Comparison of ENCODE assay signal across 16 cellular contexts in genomic region chr2:72094701-72095100, GRCh38. TPM values are rescaled to one million over a fixed set of nuclear protein-coding genes. Genes with fewer than 3 reads are reported as not detected.
DNase-seq lines count a peak whose midpoint lies in the region; ATAC-seq and TF ChIP-seq lines count a peak whose summit lies in the region.
"Had no signal": no experiment of that assay in that cellular context is flagged by ENCODE, and none has a peak within 500 bp of the region (broad histone marks: within the 10 kb centered on the region; RNA-seq: fewer than 3 reads in every experiment).

No MANE protein-coding gene starts in this region.

- no peak overlapping the region for H3K9ac ChIP-seq in Karpas-422 (ENCODE audit: low read length)
- H3K9ac ChIP-seq: BLaER1 had no signal

- H3K27me3 ChIP-seq in right atrium auricular region: no peaks in the 10 kb centered on the region
- no peaks in the 10 kb centered on the region for H3K27me3 ChIP-seq in upper lobe of right lung
- H3K27me3 ChIP-seq in Karpas-422 (ENCODE audit: low read length): no peaks in the 10 kb centered on the region; the same call in 1 of the 2 replicates
- H3K27me3 ChIP-seq: BLaER1 had no signal

- peak; percentile 21 for DNase-seq in right atrium auricular region (ENCODE audit: low spot score)
- no peak for DNase-seq in left ventricle myocardium superior
- peak; percentile 43 for DNase-seq in mesenteric fat pad (ENCODE audit: low spot score)
- DNase-seq in upper lobe of right lung: peak; percentile 18
- DNase-seq in D341Med (ENCODE audit: low spot score): no peak
- no peak for DNase-seq in sciatic nerve (ENCODE audit: low spot score)
- DNase-seq in Karpas-422: no peak
- DNase-seq: 8988T; AML-193; CD8-positive, alpha-beta memory T cell; HCEC 1CT; HFFc6 had no signal

- H3K9me2 ChIP-seq in Karpas-422 (replicated peaks; ENCODE audit: insufficient read depth, low read length): no peaks in the 10 kb centered on the region

- H3K9me3 ChIP-seq in right atrium auricular region (no peaks in the 10 kb centered on the region), upper lobe of right lung (no peaks in the 10 kb centered on the region), Karpas-422 (ENCODE audit: low read length) (no peaks in the 10 kb centered on the region)
- H3K9me3 ChIP-seq: BLaER1 had no signal

- H3K4me1 ChIP-seq in right atrium auricular region: no peaks in the 10 kb centered on the region
- no peaks in the 10 kb centered on the region for H3K4me1 ChIP-seq in upper lobe of right lung
- no peaks in the 10 kb centered on the region for H3K4me1 ChIP-seq in Karpas-422 (ENCODE audit: low read length)
- H3K4me1 ChIP-seq: BLaER1 had no signal

- H3K27ac ChIP-seq in right atrium auricular region (no peak overlapping the region), upper lobe of right lung (no peak overlapping the region), Karpas-422 (ENCODE audit: low read length) (no peak overlapping the region)
- H3K27ac ChIP-seq: BLaER1 had no signal

- H3K4me2 ChIP-seq in Karpas-422 (ENCODE audit: low read depth, low read length, poor library complexity, severe bottlenecking): no peak overlapping the region
- H3K4me2 ChIP-seq: BLaER1 had no signal

- H3K4me3 ChIP-seq in right atrium auricular region (no peak overlapping the region), upper lobe of right lung (no peak overlapping the region), Karpas-422 (ENCODE audit: low read length) (no peak overlapping the region)
- H3K4me3 ChIP-seq: BLaER1, GM12878 had no signal

- intact Hi-C loops in left ventricle myocardium superior (cut with micrococcal nuclease) (no loop called here), upper lobe of right lung (cut with DNase I) (no loop called here), sciatic nerve (cut with DNase I) (no loop called here)

- ATAC-seq in left ventricle myocardium superior (no peak), upper lobe of right lung (no peak), sciatic nerve (no peak)
- ATAC-seq: GM12878, HepG2 had no signal

- no peaks in the 10 kb centered on the region for H3K36me3 ChIP-seq in right atrium auricular region
- H3K36me3 ChIP-seq in upper lobe of right lung: no peaks in the 10 kb centered on the region
- no peaks in the 10 kb centered on the region for H3K36me3 ChIP-seq in Karpas-422 (ENCODE audit: insufficient read depth, low read length)
- H3K36me3 ChIP-seq: BLaER1 had no signal

- H4K20me1 ChIP-seq in Karpas-422 (ENCODE audit: insufficient read depth, low read depth, low read length): no peaks in the 10 kb centered on the region
- H4K20me1 ChIP-seq: BLaER1 had no signal

- no peaks in the 10 kb centered on the region for H3K79me2 ChIP-seq in Karpas-422 (ENCODE audit: low read length)

- TF ChIP-seq CTCF in right atrium auricular region (IDR thresholded peaks at IDR 0.05) (no peak), upper lobe of right lung (IDR thresholded peaks at IDR 0.05) (no peak)

- H2AFZ ChIP-seq in Karpas-422 (ENCODE audit: low read length): no peak overlapping the region

RNA-seq across cellular contexts. Expression of gene CYP26B1, which starts 53.0 kb away (rescaled TPM):
- 10 to 100 TPM in 1 of 2 donors, 1 to 10 TPM in 1; 2.5 to 12.8 TPM for total RNA-seq in right atrium auricular region
- total RNA-seq in left ventricle myocardium superior: 4.2 TPM
- 41.9 TPM for total RNA-seq in mesenteric fat pad
- total RNA-seq in upper lobe of right lung: 3.8 TPM
- total RNA-seq in sciatic nerve: 12.7 TPM
- total RNA-seq in Karpas-422 (2014; rRNA removed; shearing (Covaris generic); ENCODE audit: low replicate concordance): not detected in 2 replicates
- total RNA-seq: CD8-positive, alpha-beta memory T cell; G401; GM12878 had no signal

Comparison
In these comparisons a context has a peak if more than half of its experiments do, and no peak if none do; other contexts are left out.
1. DNase-seq: peak in right atrium auricular region (single experiment), mesenteric fat pad (single experiment) and upper lobe of right lung (single experiment); none in left ventricle myocardium superior (single experiment), D341Med (single experiment), sciatic nerve (single experiment) and Karpas-422 (single experiment).